In the genomic region with DNA sequence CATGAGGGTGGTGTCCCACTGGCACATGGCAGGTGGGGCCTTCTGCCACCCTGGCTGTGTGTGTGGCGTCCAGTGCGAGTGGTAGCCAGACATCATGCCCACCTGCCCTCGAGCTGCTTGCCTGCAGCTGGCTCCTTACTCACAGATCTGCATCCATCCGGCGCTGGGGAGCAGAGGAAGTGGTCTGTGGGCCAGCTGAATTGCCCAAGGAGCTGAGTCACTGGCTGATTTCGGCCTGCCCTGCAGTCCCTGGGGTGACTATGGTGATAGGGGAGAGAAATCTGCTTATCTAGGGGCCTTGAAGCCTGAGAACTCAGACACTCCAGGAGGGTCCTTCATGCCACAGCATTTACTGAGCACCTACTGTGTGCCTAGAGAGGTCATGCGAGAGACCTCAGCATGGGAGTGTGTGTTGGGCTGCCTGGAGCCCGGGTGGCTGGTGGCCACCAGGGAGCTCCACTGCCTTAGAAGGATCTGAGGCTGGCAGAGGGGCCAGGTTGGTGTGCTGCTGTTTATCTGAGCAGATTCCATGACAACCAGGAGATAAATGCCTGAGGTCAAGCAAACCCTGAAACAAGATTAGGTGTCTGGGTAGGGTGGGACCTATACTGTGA, we compare ENCODE assay signal across 8 cellular contexts. TPM values are rescaled to one million over a fixed set of nuclear protein-coding genes. Genes with fewer than 3 reads are reported as not detected.
DNase-seq lines count a peak whose midpoint lies in the region; FAIRE-seq and TF ChIP-seq lines count a peak whose summit lies in the region.

No MANE protein-coding gene starts in this region.

- no peak overlapping the region for H4K5ac ChIP-seq in H1 (ENCODE audit: insufficient read length, low read depth, low read length)

- no peak overlapping the region; the same call in 1 of the 2 replicates for H2AFZ ChIP-seq in H1 (ENCODE audit: low read length)

- H3K4me3 ChIP-seq in NB4 (ENCODE audit: low read depth, low read length) (peak overlapping the region; percentile 61), H1 (ENCODE audit: extremely low read depth in 1 of 4, insufficient read depth in 2 of 4, low read depth in 3 of 4, low read length in 4 of 4) (no peak overlapping the region), mucosa of stomach (ENCODE audit: low read length) (no peak overlapping the region), tibial artery (no peak overlapping the region)

- H3K36me3 ChIP-seq in H1 (ENCODE audit: control insufficient read depth in 2 of 4, insufficient read depth in 4 of 4, low read length in 3 of 4) (no peaks in the 10 kb centered on the region), mucosa of stomach (ENCODE audit: control insufficient read depth, insufficient read depth, low read length) (no peaks in the 10 kb centered on the region), tibial artery (peaks cover 0 to 8% (median 3%) of the 10 kb centered on the region in 3 donors)

- H3K4me1 ChIP-seq in H1 (replicated peaks in 1 of 4; ENCODE audit: control insufficient read depth in 3 of 4, insufficient read depth in 4 of 4, low read length in 3 of 4) (peaks cover 0 to 9% (median 5%) of the 10 kb centered on the region in 4 experiments; a peak in 5 of 7 replicates), mucosa of stomach (ENCODE audit: control insufficient read depth, insufficient read depth, low read length) (peaks cover 83% of the 10 kb centered on the region), tibial artery (peaks cover 0 to 97% (median 72%) of the 10 kb centered on the region in 4 donors)

- no peak overlapping the region for H3K23ac ChIP-seq in H1 (ENCODE audit: insufficient read length)

- H3K27me3 ChIP-seq in H1 (replicated peaks in 1 of 4; ENCODE audit: control insufficient read depth in 3 of 4, extremely low read depth in 1 of 4, insufficient read depth in 3 of 4, low read length in 3 of 4) = no peaks in the 10 kb centered on the region; a peak in 1 of 7 replicates
- no peaks in the 10 kb centered on the region for H3K27me3 ChIP-seq in mucosa of stomach (ENCODE audit: control insufficient read depth, insufficient read depth, low read length)
- no peaks in the 10 kb centered on the region for H3K27me3 ChIP-seq in tibial artery

- FAIRE-seq in H1 (lab: Jason Lieb, UNC) = no peak

- DNase-seq in GM10266 (ENCODE audit: extremely low spot score) = peak; percentile 47
- peak; percentile 97 for DNase-seq in HCEC 1CT
- peak; percentile 98 for DNase-seq in NB4 (ENCODE audit: low read depth)
- DNase-seq in activated CD4-positive, alpha-beta T cell treated with anti-CD3 and anti-CD28 coated beads, Interleukin-2, amount 50 U/mL, for 1 hour = peak; percentile 30
- DNase-seq in H1 (ENCODE audit: low read depth in 1 of 2, low spot score in 2 of 2) = peak in 1 of 2 experiments; percentile 51
- peak; percentile 87 to 90 for DNase-seq in tibial artery
- DNase-seq in NCI-H2227 (lab: John Stamatoyannopoulos, UW; ENCODE audit: unreplicated experiment) = no peak

- peak; percentile 60 to 79 for TF ChIP-seq RAD21 in H1 (IDR thresholded peaks at IDR 0.05 in 1 of 2, conservative IDR thresholded peaks at IDR 0.05 in 1 of 2; ENCODE audit: low read depth in 2 of 2, low read length in 2 of 2)

- intact Hi-C loops in tibial artery (cut with DNase I; ENCODE audit: low total_unique reads) = no loop called here

- 89% methylated on average over 8 of the region's 8 CpGs; no CpG with 5 or more reads in 1 of the 2 experiments for WGBS in H1 (ENCODE audit: extremely low coverage in 1 of 2, insufficient coverage in 1 of 2, insufficient read length in 1 of 2, insufficient replicate concordance in 2 of 2, low coverage in 1 of 2, low lambda C conversion rate in 2 of 2, missing lambda C conversion rate in 1 of 2), 2 experiments

- H3K9ac ChIP-seq in H1 (replicated peaks in 1 of 4; ENCODE audit: extremely low read depth in 1 of 4, low read depth in 3 of 4, low read length in 3 of 4) (no peak overlapping the region; a peak in 1 of 7 replicates), mucosa of stomach (ENCODE audit: low read length) (peak overlapping the region; percentile 19)

- H2AK5ac ChIP-seq in H1 (ENCODE audit: low read depth, low read length) = peak overlapping the region; percentile 66; the same call in 1 of the 2 replicates

- H3K79me1 ChIP-seq in H1 (ENCODE audit: low read depth, low read length) = no peaks in the 10 kb centered on the region

- TF ChIP-seq POLR2A in NB4 (IDR thresholded peaks at IDR 0.05; ENCODE audit: extremely low read depth, insufficient read length) (peak; percentile 33), H1 (IDR thresholded peaks at IDR 0.05; ENCODE audit: control extremely low read depth in 1 of 2, low read depth in 2 of 2, low read length in 2 of 2) (no peak)

- no peak overlapping the region for H2BK5ac ChIP-seq in H1 (ENCODE audit: low read depth, low read length)

- H3K9me3 ChIP-seq in H1 (ENCODE audit: insufficient read depth in 2 of 2, low read depth in 1 of 2, low read length in 1 of 2) (no peaks in the 10 kb centered on the region), mucosa of stomach (ENCODE audit: control insufficient read depth, low read length) (no peaks in the 10 kb centered on the region), tibial artery (no peaks in the 10 kb centered on the region)

- H3K14ac ChIP-seq in H1 (ENCODE audit: insufficient read length) = no peak overlapping the region

- TF ChIP-seq EP300 in H1 (IDR thresholded peaks at IDR 0.05; ENCODE audit: borderline replicate concordance in 1 of 2, low read depth in 2 of 2, low read length in 2 of 2) = 0 out of 3 replicates have a peak, but pooled peaks of 1 of the 2 experiments have one; percentile 26

- peak overlapping the region; percentile 9; the same call in 1 of the 2 replicates for H2BK20ac ChIP-seq in H1 (ENCODE audit: low read length)

- H4K8ac ChIP-seq in H1 (ENCODE audit: extremely low read depth, insufficient read depth, low read length) = peak overlapping the region; percentile 64; the same call in 1 of the 2 replicates

- H3K4me2 ChIP-seq in H1 (ENCODE audit: insufficient read depth in 1 of 2, low read depth in 2 of 2, low read length in 2 of 2) = no peak overlapping the region

- H3K27ac ChIP-seq in H1 (ENCODE audit: low read depth, low read length) (no peak overlapping the region; the same call in 1 of the 2 replicates), tibial artery (peak overlapping the region; percentile 55 to 72)

- H2BK12ac ChIP-seq in H1 (ENCODE audit: low read depth, low read length) = peak overlapping the region; percentile 91; the same call in 1 of the 2 replicates

- H3K18ac ChIP-seq in H1 (ENCODE audit: extremely low read depth, low read length) = peak overlapping the region; percentile 43

- H3K23me2 ChIP-seq in H1 (ENCODE audit: low read depth, low read length) = no peaks in the 10 kb centered on the region

- POLR2A ChIA-PET in H1 (lab: Charles Lee; ENCODE audit: partially characterized antibody) = interaction anchor here (0.9 to 6.5 kb wide), 8 partner anchors 10 to 133 kb away, joined by 3 to 49 read pairs (median 4); a partner anchor contains a TSS

- peak overlapping the region; percentile 49 for H3K4ac ChIP-seq in H1 (replicated peaks; ENCODE audit: insufficient read length, low read depth, low read length)

- H2BK120ac ChIP-seq in H1 (replicated peaks; ENCODE audit: low read depth, low read length) = no peak overlapping the region

- H3K79me2 ChIP-seq in H1 (ENCODE audit: control insufficient read depth in 1 of 2, insufficient read depth in 2 of 2, low read length in 2 of 2) = no peaks in the 10 kb centered on the region

- no peak overlapping the region; the same call in 1 of the 2 replicates for H2BK15ac ChIP-seq in H1 (ENCODE audit: low read length)

- CTCF ChIA-PET in H1 (lab: Charles Lee; ENCODE audit: partially characterized antibody) = interaction anchor here (0.5 to 11.7 kb wide), 28 partner anchors 11 to 617 kb away, joined by 3 to 201 read pairs (median 6); a partner anchor contains a TSS

- H4K91ac ChIP-seq in H1 (replicated peaks; ENCODE audit: insufficient read length, low read length) = no peak overlapping the region

- peaks cover 0 to 2% of the 10 kb centered on the region in 2 experiments for H4K20me1 ChIP-seq in H1 (replicated peaks in 1 of 2; ENCODE audit: control insufficient read depth in 1 of 2, insufficient read depth in 2 of 2, low read length in 2 of 2)

- no peak overlapping the region for H3K56ac ChIP-seq in H1 (replicated peaks; ENCODE audit: insufficient read length, low read depth, low read length)

- TF ChIP-seq CTCF in GM10266 (IDR thresholded peaks at IDR 0.05; ENCODE audit: control insufficient read depth, insufficient read depth, low read depth, missing control alignments) = peak; percentile 48
- peak; percentile 27 for TF ChIP-seq CTCF in NB4 (IDR thresholded peaks at IDR 0.05; ENCODE audit: low read depth, low read length)
- peak; percentile 51 to 66 (median 63) for TF ChIP-seq CTCF in H1 (IDR thresholded peaks at IDR 0.05; ENCODE audit: control extremely low read depth in 1 of 3, insufficient read depth in 1 of 3, low read depth in 1 of 3, low read length in 3 of 3)
- peak; percentile 21 to 23 for TF ChIP-seq CTCF in tibial artery (IDR thresholded peaks at IDR 0.05)

TF ChIP-seq in H1, 55 proteins besides CTCF, POLR2A, EP300 and RAD21:
- TF ChIP-seq SRF (IDR thresholded peaks at IDR 0.05; ENCODE audit: low read depth, low read length) (peak; percentile 40; the same call in 1 of the 2 replicates), TCF12 (IDR thresholded peaks at IDR 0.05; ENCODE audit: low read depth, low read length) (0 out of 2 replicates have a peak, but pooled peaks have one; percentile 48)
- TF ChIP-seq, protein P1, sequence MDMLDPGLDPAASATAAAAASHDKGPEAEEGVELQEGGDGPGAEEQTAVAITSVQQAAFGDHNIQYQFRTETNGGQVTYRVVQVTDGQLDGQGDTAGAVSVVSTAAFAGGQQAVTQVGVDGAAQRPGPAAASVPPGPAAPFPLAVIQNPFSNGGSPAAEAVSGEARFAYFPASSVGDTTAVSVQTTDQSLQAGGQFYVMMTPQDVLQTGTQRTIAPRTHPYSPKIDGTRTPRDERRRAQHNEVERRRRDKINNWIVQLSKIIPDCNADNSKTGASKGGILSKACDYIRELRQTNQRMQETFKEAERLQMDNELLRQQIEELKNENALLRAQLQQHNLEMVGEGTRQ (IDR thresholded peaks at IDR 0.05; ENCODE audit: low read length) = 0 out of 2 replicates have a peak, but pooled peaks have one; percentile 10
- TF ChIP-seq, protein P2, sequence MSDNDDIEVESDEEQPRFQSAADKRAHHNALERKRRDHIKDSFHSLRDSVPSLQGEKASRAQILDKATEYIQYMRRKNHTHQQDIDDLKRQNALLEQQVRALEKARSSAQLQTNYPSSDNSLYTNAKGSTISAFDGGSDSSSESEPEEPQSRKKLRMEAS (IDR thresholded peaks at IDR 0.05) = no peak

RNA-seq across cellular contexts. Expression of a gene that starts 57.1 kb away (rescaled TPM):
- 2.7 and 4.0 TPM in 2 replicates for total RNA-seq in H1 (2021; fragmentation: NEBNext Ultra II Directional; extraction: Animal tissue kit (Norgen Biotek cat#: 25700))
- polyA plus RNA-seq in H1 (2011; rRNA removed) = 7.3 and 9.0 TPM in 2 replicates
- 4.8 TPM for polyA plus RNA-seq in H1 (2011; cell fraction: cytosol; rRNA removed)
- polyA plus RNA-seq in H1 (2011; cell fraction: nucleus; rRNA removed) = 21.0 TPM
- polyA plus RNA-seq in H1 (2012, experiment 1 of 2) = 3.4 to 4.8 TPM (median 3.8 TPM) in 4 replicates
- 0.71 TPM for polyA plus RNA-seq in H1 (2012, experiment 2 of 2)
- 3.8 TPM for polyA plus RNA-seq in H1 (2013, experiment 1 of 2)
- 3.6 TPM for polyA plus RNA-seq in H1 (2013, experiment 2 of 2)
- 11.7 and 21.8 TPM in 2 replicates for polyA minus RNA-seq in H1 (2011; rRNA and poly(A)+ RNA removed)
- 3.0 TPM for polyA minus RNA-seq in H1 (2011; cell fraction: cytosol; rRNA and poly(A)+ RNA removed)
- polyA minus RNA-seq in H1 (2011; cell fraction: nucleus; rRNA and poly(A)+ RNA removed) = 4.6 TPM
